8 cellular contexts compared by ENCODE assay signal in genomic region chr9:127214421-127215265, GRCh38. TPM values are rescaled to one million over a fixed set of nuclear protein-coding genes. Genes with fewer than 3 reads are reported as not detected.
DNase-seq lines count a peak whose midpoint lies in the region; ATAC-seq and FAIRE-seq lines count a peak whose summit lies in the region.

No MANE protein-coding gene starts in this region.

- DNase-seq in D341Med (ENCODE audit: low spot score): peak; percentile 83
- peak; percentile 91 for DNase-seq in HuH-7.5 (ENCODE audit: low spot score)
- DNase-seq in RCC 7860 (ENCODE audit: low spot score): peak; percentile 46
- peak; percentile 35 for DNase-seq in activated effector memory CD4-positive, alpha-beta T cell treated with Interleukin-2 at 50 U/mL for 16 hours
- DNase-seq in germinal center (ENCODE audit: low spot score): peak; percentile 79
- DNase-seq in renal cortical epithelial cell (ENCODE audit: low read depth): peak; percentile 53

- peak; percentile 66 for FAIRE-seq in RCC 7860 (lab: Jason Lieb, UNC)

- no peak for ATAC-seq in GM18519 (IDR thresholded peaks at IDR 0.05; ENCODE audit: low FRiP score, unreplicated experiment)
- ATAC-seq in HG02938 (IDR thresholded peaks at IDR 0.05; ENCODE audit: unreplicated experiment): no peak

RNA-seq across cellular contexts. Expression of gene GARNL3, which starts 49.9 kb away (rescaled TPM):
- total RNA-seq in renal cortical epithelial cell: 9.0 and 13.9 TPM in 2 replicates

Comparison
In these comparisons a context has a peak if more than half of its experiments do, and no peak if none do; other contexts are left out.
1. DNase-seq: peak in every context shown above with its lines; median percentile 91 in HuH-7.5; 83 in D341Med; 79 in germinal center; 53 in renal cortical epithelial cell; 46 in RCC 7860; 35 in activated effector memory CD4-positive, alpha-beta T cell treated with Interleukin-2 at 50 U/mL for 16 hours.